Comparison of ENCODE assay signal across 2 cellular contexts in the genomic region with DNA sequence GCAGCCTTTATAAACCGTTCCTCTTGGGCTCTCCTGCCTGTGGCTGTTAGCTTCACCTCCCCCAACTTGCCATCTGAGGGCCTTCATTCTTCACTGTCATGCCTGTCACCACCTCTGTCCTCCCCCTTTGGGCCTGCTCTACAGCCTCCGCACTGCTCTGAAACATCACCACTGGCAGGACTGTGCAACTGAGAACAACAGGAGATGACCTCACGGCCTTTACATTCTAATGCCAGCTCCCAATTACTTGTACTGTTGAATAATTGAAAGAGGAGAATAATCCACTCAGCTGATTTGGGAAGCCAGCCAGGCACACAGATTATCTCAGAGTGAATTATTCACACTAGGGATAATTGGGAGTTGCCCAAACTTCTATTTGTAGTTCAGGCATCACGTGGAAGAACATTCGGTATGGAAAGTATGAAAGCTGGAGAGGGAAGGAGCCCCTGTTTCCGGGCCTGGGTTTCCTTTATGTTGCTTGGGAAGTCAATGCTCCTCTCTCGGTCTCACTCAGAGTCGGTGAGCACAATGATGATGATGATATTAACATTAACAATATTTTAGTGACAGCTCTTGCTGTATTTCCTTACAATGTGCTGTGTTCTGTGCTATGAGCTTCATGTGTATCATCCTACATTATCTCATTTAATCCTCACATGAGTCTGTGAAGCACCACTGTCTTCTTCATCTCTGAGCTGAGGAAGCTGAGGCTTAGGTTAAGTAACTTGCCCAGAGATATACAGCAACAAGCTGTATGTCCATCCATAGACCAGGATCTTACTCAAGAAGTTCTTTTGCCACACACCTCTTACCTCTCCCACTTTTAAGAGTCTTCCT.
TF ChIP-seq lines count a peak whose summit lies in the region.

No MANE protein-coding gene starts in this region.

TF ChIP-seq in liver, 16 proteins besides CTCF, POLR2A, EP300 and RAD21:
- TF ChIP-seq, protein P1, sequence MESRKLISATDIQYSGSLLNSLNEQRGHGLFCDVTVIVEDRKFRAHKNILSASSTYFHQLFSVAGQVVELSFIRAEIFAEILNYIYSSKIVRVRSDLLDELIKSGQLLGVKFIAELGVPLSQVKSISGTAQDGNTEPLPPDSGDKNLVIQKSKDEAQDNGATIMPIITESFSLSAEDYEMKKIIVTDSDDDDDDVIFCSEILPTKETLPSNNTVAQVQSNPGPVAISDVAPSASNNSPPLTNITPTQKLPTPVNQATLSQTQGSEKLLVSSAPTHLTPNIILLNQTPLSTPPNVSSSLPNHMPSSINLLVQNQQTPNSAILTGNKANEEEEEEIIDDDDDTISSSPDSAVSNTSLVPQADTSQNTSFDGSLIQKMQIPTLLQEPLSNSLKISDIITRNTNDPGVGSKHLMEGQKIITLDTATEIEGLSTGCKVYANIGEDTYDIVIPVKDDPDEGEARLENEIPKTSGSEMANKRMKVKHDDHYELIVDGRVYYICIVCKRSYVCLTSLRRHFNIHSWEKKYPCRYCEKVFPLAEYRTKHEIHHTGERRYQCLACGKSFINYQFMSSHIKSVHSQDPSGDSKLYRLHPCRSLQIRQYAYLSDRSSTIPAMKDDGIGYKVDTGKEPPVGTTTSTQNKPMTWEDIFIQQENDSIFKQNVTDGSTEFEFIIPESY (IDR thresholded peaks at IDR 0.05) = no peak
- TF ChIP-seq HNF4G (IDR thresholded peaks at IDR 0.05) (no peak), YY1 (IDR thresholded peaks at IDR 0.05) (no peak), RXRA (IDR thresholded peaks at IDR 0.05) (no peak), SP1 (IDR thresholded peaks at IDR 0.05) (no peak), NR2F2 (IDR thresholded peaks at IDR 0.05) (peak; percentile 65), JUND (IDR thresholded peaks at IDR 0.05) (peak in 1 of 2 donors; percentile 13), TAF1 (conservative IDR thresholded peaks at IDR 0.05) (no peak)

TF ChIP-seq in HepG2, 621 proteins besides CTCF, POLR2A, EP300 and RAD21 (continued from another document):
- no peak for TF ChIP-seq NR1H2 (CRISPR knock-in tag; IDR thresholded peaks at IDR 0.05; ENCODE audit: borderline replicate concordance, low read depth)
- no peak for TF ChIP-seq ZC3H13 (CRISPR knock-in tag; IDR thresholded peaks at IDR 0.05)
- no peak for TF ChIP-seq JUNB (CRISPR knock-in tag; IDR thresholded peaks at IDR 0.05; ENCODE audit: borderline replicate concordance)
- TF ChIP-seq SRSF4 (IDR thresholded peaks at IDR 0.05; ENCODE audit: low read depth, low read length, poor library complexity, severe bottlenecking) = no peak
- TF ChIP-seq HNRNPK (IDR thresholded peaks at IDR 0.05; ENCODE audit: low read depth, low read length, poor library complexity, severe bottlenecking) = no peak
- no peak for TF ChIP-seq ZNF235 (CRISPR knock-in tag; IDR thresholded peaks at IDR 0.05; ENCODE audit: borderline replicate concordance)
- TF ChIP-seq, protein P2, sequence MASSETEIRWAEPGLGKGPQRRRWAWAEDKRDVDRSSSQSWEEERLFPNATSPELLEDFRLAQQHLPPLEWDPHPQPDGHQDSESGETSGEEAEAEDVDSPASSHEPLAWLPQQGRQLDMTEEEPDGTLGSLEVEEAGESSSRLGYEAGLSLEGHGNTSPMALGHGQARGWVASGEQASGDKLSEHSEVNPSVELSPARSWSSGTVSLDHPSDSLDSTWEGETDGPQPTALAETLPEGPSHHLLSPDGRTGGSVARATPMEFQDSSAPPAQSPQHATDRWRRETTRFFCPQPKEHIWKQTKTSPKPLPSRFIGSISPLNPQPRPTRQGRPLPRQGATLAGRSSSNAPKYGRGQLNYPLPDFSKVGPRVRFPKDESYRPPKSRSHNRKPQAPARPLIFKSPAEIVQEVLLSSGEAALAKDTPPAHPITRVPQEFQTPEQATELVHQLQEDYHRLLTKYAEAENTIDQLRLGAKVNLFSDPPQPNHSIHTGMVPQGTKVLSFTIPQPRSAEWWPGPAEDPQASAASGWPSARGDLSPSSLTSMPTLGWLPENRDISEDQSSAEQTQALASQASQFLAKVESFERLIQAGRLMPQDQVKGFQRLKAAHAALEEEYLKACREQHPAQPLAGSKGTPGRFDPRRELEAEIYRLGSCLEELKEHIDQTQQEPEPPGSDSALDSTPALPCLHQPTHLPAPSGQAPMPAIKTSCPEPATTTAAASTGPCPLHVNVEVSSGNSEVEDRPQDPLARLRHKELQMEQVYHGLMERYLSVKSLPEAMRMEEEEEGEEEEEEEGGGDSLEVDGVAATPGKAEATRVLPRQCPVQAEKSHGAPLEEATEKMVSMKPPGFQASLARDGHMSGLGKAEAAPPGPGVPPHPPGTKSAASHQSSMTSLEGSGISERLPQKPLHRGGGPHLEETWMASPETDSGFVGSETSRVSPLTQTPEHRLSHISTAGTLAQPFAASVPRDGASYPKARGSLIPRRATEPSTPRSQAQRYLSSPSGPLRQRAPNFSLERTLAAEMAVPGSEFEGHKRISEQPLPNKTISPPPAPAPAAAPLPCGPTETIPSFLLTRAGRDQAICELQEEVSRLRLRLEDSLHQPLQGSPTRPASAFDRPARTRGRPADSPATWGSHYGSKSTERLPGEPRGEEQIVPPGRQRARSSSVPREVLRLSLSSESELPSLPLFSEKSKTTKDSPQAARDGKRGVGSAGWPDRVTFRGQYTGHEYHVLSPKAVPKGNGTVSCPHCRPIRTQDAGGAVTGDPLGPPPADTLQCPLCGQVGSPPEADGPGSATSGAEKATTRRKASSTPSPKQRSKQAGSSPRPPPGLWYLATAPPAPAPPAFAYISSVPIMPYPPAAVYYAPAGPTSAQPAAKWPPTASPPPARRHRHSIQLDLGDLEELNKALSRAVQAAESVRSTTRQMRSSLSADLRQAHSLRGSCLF (CRISPR knock-in tag; IDR thresholded peaks at IDR 0.05; ENCODE audit: borderline replicate concordance) = no peak
- TF ChIP-seq ZNF382 (CRISPR knock-in tag; IDR thresholded peaks at IDR 0.05; ENCODE audit: borderline replicate concordance) = no peak
- no peak for TF ChIP-seq ZNF629 (CRISPR knock-in tag; conservative IDR thresholded peaks at IDR 0.05)
- TF ChIP-seq, protein P3, sequence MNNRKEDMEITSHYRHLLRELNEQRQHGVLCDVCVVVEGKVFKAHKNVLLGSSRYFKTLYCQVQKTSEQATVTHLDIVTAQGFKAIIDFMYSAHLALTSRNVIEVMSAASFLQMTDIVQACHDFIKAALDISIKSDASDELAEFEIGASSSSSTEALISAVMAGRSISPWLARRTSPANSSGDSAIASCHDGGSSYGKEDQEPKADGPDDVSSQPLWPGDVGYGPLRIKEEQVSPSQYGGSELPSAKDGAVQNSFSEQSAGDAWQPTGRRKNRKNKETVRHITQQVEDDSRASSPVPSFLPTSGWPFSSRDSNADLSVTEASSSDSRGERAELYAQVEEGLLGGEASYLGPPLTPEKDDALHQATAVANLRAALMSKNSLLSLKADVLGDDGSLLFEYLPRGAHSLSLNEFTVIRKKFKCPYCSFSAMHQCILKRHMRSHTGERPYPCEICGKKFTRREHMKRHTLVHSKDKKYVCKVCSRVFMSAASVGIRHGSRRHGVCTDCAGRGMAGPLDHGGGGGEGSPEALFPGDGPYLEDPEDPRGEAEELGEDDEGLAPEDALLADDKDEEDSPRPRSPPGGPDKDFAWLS (CRISPR knock-in tag; IDR thresholded peaks at IDR 0.05; ENCODE audit: borderline replicate concordance) = no peak
- TF ChIP-seq ZNF850 (CRISPR knock-in tag; conservative IDR thresholded peaks at IDR 0.05) = no peak
- TF ChIP-seq ADNP (CRISPR knock-in tag; IDR thresholded peaks at IDR 0.05) = no peak
- TF ChIP-seq ELF4 (CRISPR knock-in tag; IDR thresholded peaks at IDR 0.05; ENCODE audit: borderline replicate concordance) = no peak
- no peak for TF ChIP-seq SOX6 (IDR thresholded peaks at IDR 0.05)
- TF ChIP-seq SOX6 (CRISPR knock-in tag; IDR thresholded peaks at IDR 0.05) = no peak
TF ChIP-seq in HepG2: peak in this region for 0.
